Comparison of ENCODE assay signal across 11 cellular contexts in genomic region chr6:11618533-11618932, GRCh38.
DNase-seq lines count a peak whose midpoint lies in the region; ATAC-seq, FAIRE-seq and TF ChIP-seq lines count a peak whose summit lies in the region.
"Had no signal": no experiment of that assay in that cellular context is flagged by ENCODE, and none has a peak within 500 bp of the region (broad histone marks: within the 10 kb centered on the region; RNA-seq: fewer than 3 reads in every experiment).

No MANE protein-coding gene starts in this region.

- ATAC-seq in gastroesophageal sphincter (no peak), GM18868 (IDR thresholded peaks at IDR 0.05; ENCODE audit: unreplicated experiment) (no peak)
- ATAC-seq: left colon had no signal

- BruUV-seq in A673 (replicated peaks; lab: Mats Ljungman, UMichigan), result no TSS peak

- H3K4me1 Mint-ChIP-seq in T-helper 2 cell treated with Interferon-gamma antibody and Interleukin-4, amounts not matched to agents 5 μg/mL and 100 μg/mL, for 36 hours (ENCODE audit: low read depth), result no peaks in the 10 kb centered on the region
- H3K4me1 Mint-ChIP-seq: activated B cell treated with CpG ODN at 0.5 μM for 24 hours had no signal

- FAIRE-seq in GM12891 (lab: Jason Lieb, UNC), result peak; percentile 58

- TF ChIP-seq POLR2A in GM12891 (IDR thresholded peaks at IDR 0.05; ENCODE audit: low read depth, low read length), result no peak
- TF ChIP-seq POLR2A in gastroesophageal sphincter (IDR thresholded peaks at IDR 0.05), result no peak

- no peaks in the 10 kb centered on the region for H3K36me3 Mint-ChIP-seq in T-helper 2 cell treated with Interferon-gamma antibody and Interleukin-4, amounts not matched to agents 5 μg/mL and 100 μg/mL, for 36 hours (ENCODE audit: low read depth)

- no peak overlapping the region for H3K27ac Mint-ChIP-seq in T-helper 2 cell treated with Interferon-gamma antibody and Interleukin-4, amounts not matched to agents 5 μg/mL and 100 μg/mL, for 36 hours
- H3K27ac Mint-ChIP-seq: activated B cell treated with CpG ODN at 0.5 μM for 24 hours had no signal

- H3K4me3 ChIP-seq in A673 (ENCODE audit: low read depth, low read length, poor library complexity, severe bottlenecking) (no peak overlapping the region), fibroblast of lung (replicated peaks in 1 of 4; ENCODE audit: control extremely low read depth in 1 of 4, insufficient read depth in 1 of 4, low read depth in 3 of 4, low read length in 4 of 4) (no peak overlapping the region), gastroesophageal sphincter (no peak overlapping the region)

- DNase-seq in A673 (ENCODE audit: low spot score), result peak; percentile 32
- no peak for DNase-seq in GM12891 (ENCODE audit: insufficient read length, low spot score)
- peak; percentile 18 for DNase-seq in NCI-H82 treated with DMSO at 0.1 percent for 48 hours (lab: John Stamatoyannopoulos, UW; ENCODE audit: unreplicated experiment)
- DNase-seq in fibroblast of lung (ENCODE audit: low read depth in 2 of 2), result peak in 1 of 2 donors; percentile 35
- no peak for DNase-seq in DMS153 (lab: John Stamatoyannopoulos, UW)
- no peak for DNase-seq in T-helper 2 cell treated with Interferon-gamma antibody and Interleukin-4, amounts not matched to agents 5 μg/mL and 100 μg/mL, for 36 hours (ENCODE audit: low spot score)
- DNase-seq: activated B cell treated with CpG ODN at 0.5 μM for 24 hours, left colon, NCI-H146 had no signal

- H3K27ac ChIP-seq in A673 (ENCODE audit: low read depth, low read length, poor library complexity, severe bottlenecking) (no peak overlapping the region), fibroblast of lung (ENCODE audit: insufficient read depth, low read length) (no peak overlapping the region), gastroesophageal sphincter (no peak overlapping the region)

- CTCF ChIA-PET in A673 (lab: Charles Lee), result interaction anchor here (0.7 kb wide), 1 partner anchor 35 kb away, joined by 3 read pairs; no protein-coding TSS in a partner anchor

- intact Hi-C loops in A673 (cut with micrococcal nuclease; ENCODE audit: unreplicated experiment), result no loop called here

- no peaks in the 10 kb centered on the region for H3K27me3 Mint-ChIP-seq in T-helper 2 cell treated with Interferon-gamma antibody and Interleukin-4, amounts not matched to agents 5 μg/mL and 100 μg/mL, for 36 hours (ENCODE audit: low read depth)
- H3K27me3 Mint-ChIP-seq: activated B cell treated with CpG ODN at 0.5 μM for 24 hours had no signal

- H2AFZ ChIP-seq in fibroblast of lung (ENCODE audit: low read length), result no peak overlapping the region

- TF ChIP-seq CTCF in A673 (conservative IDR thresholded peaks at IDR 0.05; ENCODE audit: low read depth, low read length) (peak; percentile 45), fibroblast of lung (conservative IDR thresholded peaks at IDR 0.05 in 1 of 2, IDR thresholded peaks at IDR 0.05 in 1 of 2; ENCODE audit: low read depth in 1 of 2, low read length in 2 of 2) (peak; percentile 12 to 36), gastroesophageal sphincter (IDR thresholded peaks at IDR 0.05) (no peak)

- TF ChIP-seq EP300 in gastroesophageal sphincter (IDR thresholded peaks at IDR 0.05), result no peak

- H3K27me3 ChIP-seq in A673 (replicated peaks; ENCODE audit: insufficient read depth, low read depth, low read length, poor library complexity), result no peaks in the 10 kb centered on the region
- H3K27me3 ChIP-seq in fibroblast of lung (ENCODE audit: control insufficient read depth, insufficient read depth, low read length), result no peaks in the 10 kb centered on the region
- H3K27me3 ChIP-seq in gastroesophageal sphincter, result no peaks in the 10 kb centered on the region

- 58 to 67% methylated on average over 4 of the region's 4 CpGs for WGBS in gastroesophageal sphincter (ENCODE audit: low coverage in 1 of 2), 2 donors

- no peaks in the 10 kb centered on the region for H3K36me3 ChIP-seq in A673 (ENCODE audit: insufficient read depth, low read length, poor library complexity, severe bottlenecking)
- no peaks in the 10 kb centered on the region for H3K36me3 ChIP-seq in fibroblast of lung (ENCODE audit: control insufficient read depth, insufficient read depth, low read length)
- no peaks in the 10 kb centered on the region for H3K36me3 ChIP-seq in gastroesophageal sphincter

- no peak overlapping the region for H3K9ac ChIP-seq in fibroblast of lung (ENCODE audit: insufficient read depth, low read length)

- H3K4me2 ChIP-seq in fibroblast of lung (ENCODE audit: extremely low read depth, insufficient read depth, low read length), result no peak overlapping the region

- H3K4me3 Mint-ChIP-seq in T-helper 2 cell treated with Interferon-gamma antibody and Interleukin-4, amounts not matched to agents 5 μg/mL and 100 μg/mL, for 36 hours, result no peak overlapping the region
- H3K4me3 Mint-ChIP-seq: activated B cell treated with CpG ODN at 0.5 μM for 24 hours had no signal

- no peaks in the 10 kb centered on the region for H4K20me1 ChIP-seq in fibroblast of lung (ENCODE audit: control insufficient read depth, extremely low read depth, insufficient read depth, low read length)

- POLR2A ChIA-PET in A673 (lab: Charles Lee; ENCODE audit: low non-redundant PET), result no interaction called here

- no peaks in the 10 kb centered on the region for H3K4me1 ChIP-seq in A673 (ENCODE audit: insufficient read depth, low read length, poor library complexity, severe bottlenecking)
- H3K4me1 ChIP-seq in fibroblast of lung (ENCODE audit: control insufficient read depth, extremely low read depth, insufficient read depth, low read length), result peaks cover 18% of the 10 kb centered on the region
- peaks cover 0 to 10% (median 0%) of the 10 kb centered on the region in 3 donors for H3K4me1 ChIP-seq in gastroesophageal sphincter

- H3K9me3 Mint-ChIP-seq in T-helper 2 cell treated with Interferon-gamma antibody and Interleukin-4, amounts not matched to agents 5 μg/mL and 100 μg/mL, for 36 hours, result no peaks in the 10 kb centered on the region
- H3K9me3 Mint-ChIP-seq: activated B cell treated with CpG ODN at 0.5 μM for 24 hours had no signal

- no peaks in the 10 kb centered on the region for H3K79me2 ChIP-seq in fibroblast of lung (ENCODE audit: control insufficient read depth, insufficient read depth, low read length)

- H3K9me3 ChIP-seq in A673 (ENCODE audit: low read depth, low read length, poor library complexity, severe bottlenecking), result no peaks in the 10 kb centered on the region
- no peaks in the 10 kb centered on the region for H3K9me3 ChIP-seq in fibroblast of lung (ENCODE audit: control insufficient read depth, insufficient read depth, low read depth, low read length)
- H3K9me3 ChIP-seq in gastroesophageal sphincter, result no peaks in the 10 kb centered on the region

TF ChIP-seq in GM12891, 5 proteins besides CTCF, POLR2A, EP300 and RAD21:
- TF ChIP-seq POU2F2 (IDR thresholded peaks at IDR 0.05; ENCODE audit: low read depth, low read length), result no peak
- no peak for TF ChIP-seq POLR2AphosphoS5 (IDR thresholded peaks at IDR 0.05; ENCODE audit: low read depth, low read length)

Comparison
In these comparisons a context has a peak if more than half of its experiments do, and no peak if none do; other contexts are left out.
1. DNase-seq: peak in A673 (single experiment) and NCI-H82 treated with DMSO at 0.1 percent for 48 hours (single experiment); none in GM12891 (single experiment), DMS153 (single experiment) and T-helper 2 cell treated with Interferon-gamma antibody and Interleukin-4, amounts not matched to agents 5 μg/mL and 100 μg/mL, for 36 hours (single experiment).
2. CTCF ChIP-seq: peak in A673 (single experiment) and fibroblast of lung (2 of 2); none in gastroesophageal sphincter (0 of 4).